ENCODE assay signal across 15 cellular contexts in the genomic region with DNA sequence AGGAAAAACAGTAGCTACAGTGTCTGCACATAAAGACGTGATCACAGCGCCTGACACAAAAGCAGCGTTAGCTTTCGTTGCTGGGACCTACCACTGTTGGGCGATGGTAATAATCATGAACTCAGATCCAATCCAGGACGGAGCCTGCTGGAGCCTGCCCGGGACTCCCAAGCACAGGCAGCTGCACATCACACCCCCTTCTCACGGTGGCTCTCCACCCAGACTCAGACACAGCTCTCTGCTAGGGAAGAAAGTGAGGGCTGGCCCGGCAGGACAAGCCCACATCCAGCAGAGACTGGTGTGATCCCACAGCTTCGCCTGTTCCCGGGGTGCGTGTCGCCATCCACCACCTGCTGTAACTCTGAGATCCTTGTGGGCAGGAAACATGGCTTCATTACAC. TPM values are rescaled to one million over a fixed set of nuclear protein-coding genes. Genes with fewer than 3 reads are reported as not detected.
DNase-seq lines count a peak whose midpoint lies in the region; ATAC-seq and TF ChIP-seq lines count a peak whose summit lies in the region.
"Had no signal": no experiment of that assay in that cellular context is flagged by ENCODE, and none has a peak within 500 bp of the region (broad histone marks: within the 10 kb centered on the region; RNA-seq: fewer than 3 reads in every experiment).

No MANE protein-coding gene starts in this region.

- WGBS in endodermal cell (ENCODE audit: insufficient coverage in 1 of 2, insufficient read length in 1 of 2), 2 experiments: 92 to 94% methylated on average over 10 to 13 of the region's 13 CpGs

- H3K9me3 Mint-ChIP-seq in endodermal cell: no peaks in the 10 kb centered on the region
- H3K9me3 Mint-ChIP-seq in natural killer cell: no peaks in the 10 kb centered on the region
- H3K9me3 Mint-ChIP-seq: CD4-positive, alpha-beta T cell had no signal

- H3K27me3 Mint-ChIP-seq in endodermal cell (ENCODE audit: insufficient read depth) (no peaks in the 10 kb centered on the region), natural killer cell (ENCODE audit: low read depth in 2 of 2) (no peaks in the 10 kb centered on the region)
- H3K27me3 Mint-ChIP-seq: CD4-positive, alpha-beta T cell had no signal

- H3K36me3 Mint-ChIP-seq in endodermal cell (ENCODE audit: low read depth) (peaks cover 7% of the 10 kb centered on the region), natural killer cell (no peaks in the 10 kb centered on the region)

- H3K4me2 ChIP-seq in BLaER1: peak overlapping the region; percentile 33
- H3K4me2 ChIP-seq: hepatocyte, PC-9 had no signal

- peak; percentile 36 to 50 (median 41) for ATAC-seq in natural killer cell

- intact Hi-C loops in natural killer cell (cut with micrococcal nuclease): loop anchor here (1.0 to 5.0 kb wide), 8 partner anchors 36 to 305 kb away; no protein-coding TSS in a partner anchor

- H3K9me3 ChIP-seq in BLaER1 (peaks cover 29% of the 10 kb centered on the region), KOPT-K1 (ENCODE audit: insufficient read depth, low read length, poor library complexity, severe bottlenecking) (no peaks in the 10 kb centered on the region), endodermal cell (ENCODE audit: control insufficient read depth, low read length) (no peaks in the 10 kb centered on the region)
- H3K9me3 ChIP-seq: lower lobe of right lung had no signal

- peaks cover 47% of the 10 kb centered on the region for H3K4me1 ChIP-seq in BLaER1
- peaks cover 4% of the 10 kb centered on the region for H3K4me1 ChIP-seq in endodermal cell (ENCODE audit: control insufficient read depth, insufficient read depth, low read length)

- H3K27ac ChIP-seq in BLaER1 (peak overlapping the region; percentile 44; the same call in 1 of the 2 replicates), KOPT-K1 (ENCODE audit: low read depth, low read length, poor library complexity, severe bottlenecking) (peak overlapping the region; percentile 65), endodermal cell (ENCODE audit: low read depth, low read length) (no peak overlapping the region)
- H3K27ac ChIP-seq: hepatocyte, lower lobe of right lung, parathyroid adenoma, PC-9 had no signal

- H3K4me3 ChIP-seq in BLaER1: no peak overlapping the region
- no peak overlapping the region for H3K4me3 ChIP-seq in endodermal cell (ENCODE audit: low read length)
- H3K4me3 ChIP-seq: hepatocyte, lower lobe of right lung, PC-9 had no signal

- TF ChIP-seq CTCF in endodermal cell (conservative IDR thresholded peaks at IDR 0.05): no peak
- TF ChIP-seq CTCF in natural killer cell (IDR thresholded peaks at IDR 0.05): no peak

- H3K36me3 ChIP-seq in BLaER1: peaks cover 51% of the 10 kb centered on the region
- no peaks in the 10 kb centered on the region for H3K36me3 ChIP-seq in KOPT-K1 (ENCODE audit: insufficient read depth, low read length)
- no peaks in the 10 kb centered on the region for H3K36me3 ChIP-seq in endodermal cell (ENCODE audit: control insufficient read depth, insufficient read depth, low read length)
- H3K36me3 ChIP-seq: lower lobe of right lung had no signal

- DNase-seq in endodermal cell (peak; percentile 68), natural killer cell (peak; percentile 23), D341Med (ENCODE audit: low spot score) (no peak), OCI-M2 (lab: John Stamatoyannopoulos, UW; ENCODE audit: unreplicated experiment) (no peak), NCI-H2171 treated with DMSO at 0.1 percent for 48 hours (lab: John Stamatoyannopoulos, UW) (no peak), NOMO-1 treated with DMSO at 0.1 percent for 48 hours (lab: John Stamatoyannopoulos, UW; ENCODE audit: unreplicated experiment) (no peak)
- DNase-seq: KG1, lower lobe of right lung, NCI-H2081 treated with DMSO at 0.1 percent for 48 hours, PC-9 had no signal

- no peak overlapping the region for H3K9ac ChIP-seq in BLaER1
- H3K9ac ChIP-seq in endodermal cell (ENCODE audit: extremely low read depth, low read length, poor library complexity, severe bottlenecking): no peak overlapping the region
- H3K9ac ChIP-seq: parathyroid adenoma had no signal

- no peaks in the 10 kb centered on the region for H4K20me1 ChIP-seq in BLaER1

- H3K27ac Mint-ChIP-seq in endodermal cell: peak overlapping the region; percentile 62
- peak overlapping the region; percentile 85 to 95 for H3K27ac Mint-ChIP-seq in natural killer cell

- H3K27me3 ChIP-seq in BLaER1 (no peaks in the 10 kb centered on the region), endodermal cell (ENCODE audit: control insufficient read depth, insufficient read depth, low read length, poor library complexity, severe bottlenecking) (no peaks in the 10 kb centered on the region)
- H3K27me3 ChIP-seq: hepatocyte had no signal

- H3K4me1 Mint-ChIP-seq in endodermal cell (peaks cover 17% of the 10 kb centered on the region), natural killer cell (peaks cover 64 to 77% of the 10 kb centered on the region in 2 donors)

- no peak overlapping the region for H3K4me3 Mint-ChIP-seq in endodermal cell
- peak overlapping the region; percentile 87 for H3K4me3 Mint-ChIP-seq in natural killer cell
- H3K4me3 Mint-ChIP-seq: CD4-positive, alpha-beta T cell had no signal

RNA-seq across cellular contexts. Expression of gene FOXN3, which starts 49.9 kb away (rescaled TPM):
- total RNA-seq in endodermal cell (10 to 100 TPM; 61.2 to 84.1 TPM), natural killer cell (100 to 1,000 TPM; 209 to 216 (median 209) TPM)
- polyA plus RNA-seq in endodermal cell (2013, experiment 1 of 2): 44.3 TPM
- 37.3 TPM for polyA plus RNA-seq in endodermal cell (2013, experiment 2 of 2)

Comparison
In these comparisons a context has a peak if more than half of its experiments do, and no peak if none do; other contexts are left out.
1. DNase-seq: peak in endodermal cell (single experiment) and natural killer cell (single experiment); none in D341Med (single experiment), OCI-M2 (single experiment), NCI-H2171 treated with DMSO at 0.1 percent for 48 hours (single experiment) and NOMO-1 treated with DMSO at 0.1 percent for 48 hours (single experiment).